1 cellular context compared by ENCODE assay signal in the genomic region with DNA sequence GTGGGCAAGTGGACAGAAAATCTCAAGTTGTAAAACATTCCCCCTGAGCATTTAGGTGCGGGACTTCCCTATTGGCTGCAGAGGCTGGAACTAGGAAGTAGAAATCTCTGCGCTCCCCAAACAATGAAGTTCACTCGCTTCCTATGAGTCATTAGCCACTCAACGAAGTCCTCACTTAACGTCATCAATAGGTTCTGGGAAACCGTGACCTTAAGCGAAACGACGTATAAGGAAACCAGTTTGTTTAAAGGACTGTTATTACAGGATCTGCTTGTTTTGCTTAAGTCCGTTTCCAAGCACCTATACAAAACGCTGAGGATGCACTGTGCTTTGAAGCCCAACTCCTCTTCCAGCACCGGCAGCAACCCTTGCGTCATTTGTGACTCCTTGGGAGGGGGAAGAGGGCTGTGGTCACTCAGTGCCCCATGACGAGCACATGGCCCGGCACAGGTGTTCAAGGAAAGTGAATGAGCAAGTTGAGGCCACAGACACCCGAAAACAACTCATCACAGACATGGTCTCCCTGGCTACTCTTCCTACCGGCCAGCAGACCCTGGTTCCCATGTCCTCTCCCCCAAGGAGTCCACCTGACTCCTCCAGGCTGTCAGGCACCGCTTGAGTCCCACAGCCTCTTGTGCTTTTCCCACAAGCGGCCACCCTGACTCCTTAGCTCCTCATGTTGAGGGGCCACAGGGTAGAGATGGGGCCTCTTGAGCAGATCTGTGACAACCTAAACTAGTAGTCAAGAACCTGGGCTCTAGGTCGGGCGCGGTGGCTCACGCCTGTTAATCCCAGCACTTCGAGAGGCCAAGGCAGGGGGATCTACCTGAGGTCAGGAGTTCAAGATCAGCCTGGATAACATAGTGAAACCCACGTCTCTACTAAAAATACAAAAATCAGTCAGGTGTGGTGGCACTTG.
TF ChIP-seq lines count a peak whose summit lies in the region.

No MANE protein-coding gene starts in this region.

TF ChIP-seq in HEK293, 187 proteins besides CTCF, POLR2A, EP300 and RAD21 (continued from another document and continues in another):
- TF ChIP-seq, protein P1, sequence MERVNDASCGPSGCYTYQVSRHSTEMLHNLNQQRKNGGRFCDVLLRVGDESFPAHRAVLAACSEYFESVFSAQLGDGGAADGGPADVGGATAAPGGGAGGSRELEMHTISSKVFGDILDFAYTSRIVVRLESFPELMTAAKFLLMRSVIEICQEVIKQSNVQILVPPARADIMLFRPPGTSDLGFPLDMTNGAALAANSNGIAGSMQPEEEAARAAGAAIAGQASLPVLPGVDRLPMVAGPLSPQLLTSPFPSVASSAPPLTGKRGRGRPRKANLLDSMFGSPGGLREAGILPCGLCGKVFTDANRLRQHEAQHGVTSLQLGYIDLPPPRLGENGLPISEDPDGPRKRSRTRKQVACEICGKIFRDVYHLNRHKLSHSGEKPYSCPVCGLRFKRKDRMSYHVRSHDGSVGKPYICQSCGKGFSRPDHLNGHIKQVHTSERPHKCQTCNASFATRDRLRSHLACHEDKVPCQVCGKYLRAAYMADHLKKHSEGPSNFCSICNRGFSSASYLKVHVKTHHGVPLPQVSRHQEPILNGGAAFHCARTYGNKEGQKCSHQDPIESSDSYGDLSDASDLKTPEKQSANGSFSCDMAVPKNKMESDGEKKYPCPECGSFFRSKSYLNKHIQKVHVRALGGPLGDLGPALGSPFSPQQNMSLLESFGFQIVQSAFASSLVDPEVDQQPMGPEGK (tag by site-specific recombination; IDR thresholded peaks at IDR 0.05), result peak; percentile 55
- no peak for TF ChIP-seq ZNF658 (tag by site-specific recombination; IDR thresholded peaks at IDR 0.05)
- no peak for TF ChIP-seq ZNF114 (tag by site-specific recombination; IDR thresholded peaks at IDR 0.05)
- no peak for TF ChIP-seq ZNF239 (tag by site-specific recombination; IDR thresholded peaks at IDR 0.05)
- TF ChIP-seq, protein P2, sequence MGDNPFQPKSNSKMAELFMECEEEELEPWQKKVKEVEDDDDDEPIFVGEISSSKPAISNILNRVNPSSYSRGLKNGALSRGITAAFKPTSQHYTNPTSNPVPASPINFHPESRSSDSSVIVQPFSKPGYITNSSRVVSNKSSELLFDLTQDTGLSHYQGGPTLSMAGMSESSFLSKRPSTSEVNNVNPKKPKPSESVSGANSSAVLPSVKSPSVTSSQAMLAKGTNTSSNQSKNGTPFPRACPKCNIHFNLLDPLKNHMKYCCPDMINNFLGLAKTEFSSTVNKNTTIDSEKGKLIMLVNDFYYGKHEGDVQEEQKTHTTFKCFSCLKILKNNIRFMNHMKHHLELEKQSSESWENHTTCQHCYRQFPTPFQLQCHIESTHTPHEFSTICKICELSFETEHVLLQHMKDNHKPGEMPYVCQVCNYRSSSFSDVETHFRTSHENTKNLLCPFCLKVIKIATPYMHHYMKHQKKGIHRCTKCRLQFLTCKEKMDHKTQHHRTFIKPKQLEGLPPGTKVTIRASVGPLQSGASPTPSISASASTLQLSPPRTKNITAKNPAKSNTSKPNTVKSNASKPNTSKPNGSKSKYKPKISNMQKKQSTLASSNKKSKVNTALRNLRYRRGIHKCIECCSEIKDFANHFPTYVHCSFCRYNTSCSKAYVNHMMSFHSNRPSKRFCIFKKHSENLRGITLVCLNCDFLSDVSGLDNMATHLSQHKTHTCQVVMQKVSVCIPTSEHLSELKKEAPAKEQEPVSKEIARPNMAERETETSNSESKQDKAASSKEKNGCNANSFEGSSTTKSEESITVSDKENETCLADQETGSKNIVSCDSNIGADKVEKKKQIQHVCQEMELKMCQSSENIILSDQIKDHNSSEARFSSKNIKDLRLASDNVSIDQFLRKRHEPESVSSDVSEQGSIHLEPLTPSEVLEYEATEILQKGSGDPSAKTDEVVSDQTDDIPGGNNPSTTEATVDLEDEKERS (tag by site-specific recombination; IDR thresholded peaks at IDR 0.05), result no peak
- TF ChIP-seq ZNF549 (tag by site-specific recombination; IDR thresholded peaks at IDR 0.05), result no peak
- TF ChIP-seq GFI1B (tag by site-specific recombination; IDR thresholded peaks at IDR 0.05), result peak; percentile 92
- TF ChIP-seq, protein P3, sequence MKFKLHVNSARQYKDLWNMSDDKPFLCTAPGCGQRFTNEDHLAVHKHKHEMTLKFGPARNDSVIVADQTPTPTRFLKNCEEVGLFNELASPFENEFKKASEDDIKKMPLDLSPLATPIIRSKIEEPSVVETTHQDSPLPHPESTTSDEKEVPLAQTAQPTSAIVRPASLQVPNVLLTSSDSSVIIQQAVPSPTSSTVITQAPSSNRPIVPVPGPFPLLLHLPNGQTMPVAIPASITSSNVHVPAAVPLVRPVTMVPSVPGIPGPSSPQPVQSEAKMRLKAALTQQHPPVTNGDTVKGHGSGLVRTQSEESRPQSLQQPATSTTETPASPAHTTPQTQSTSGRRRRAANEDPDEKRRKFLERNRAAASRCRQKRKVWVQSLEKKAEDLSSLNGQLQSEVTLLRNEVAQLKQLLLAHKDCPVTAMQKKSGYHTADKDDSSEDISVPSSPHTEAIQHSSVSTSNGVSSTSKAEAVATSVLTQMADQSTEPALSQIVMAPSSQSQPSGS (tag by site-specific recombination; IDR thresholded peaks at IDR 0.05; ENCODE audit: low read depth), result peak; percentile 78
- TF ChIP-seq RBAK (tag by site-specific recombination; IDR thresholded peaks at IDR 0.05), result no peak
- TF ChIP-seq KLF8 (tag by site-specific recombination; IDR thresholded peaks at IDR 0.05), result peak; percentile 70
- TF ChIP-seq ELK4 (IDR thresholded peaks at IDR 0.05; ENCODE audit: borderline replicate concordance, low read depth, low read length), result no peak
- TF ChIP-seq ZNF76 (tag by site-specific recombination; IDR thresholded peaks at IDR 0.05; ENCODE audit: borderline replicate concordance, low read depth), result peak; percentile 62; the same call in 1 of the 2 replicates
- TF ChIP-seq SP2 (tag by site-specific recombination; IDR thresholded peaks at IDR 0.05), result peak; percentile 46
- peak; percentile 41; the same call in 1 of the 2 replicates for TF ChIP-seq ZNF394 (tag by site-specific recombination; IDR thresholded peaks at IDR 0.05; ENCODE audit: borderline replicate concordance)
- TF ChIP-seq ZNF561 (tag by site-specific recombination; IDR thresholded peaks at IDR 0.05; ENCODE audit: borderline replicate concordance), result no peak
- TF ChIP-seq FEZF1 (tag by site-specific recombination; IDR thresholded peaks at IDR 0.05), result no peak; the same call in 1 of the 2 replicates
- TF ChIP-seq, protein P4, sequence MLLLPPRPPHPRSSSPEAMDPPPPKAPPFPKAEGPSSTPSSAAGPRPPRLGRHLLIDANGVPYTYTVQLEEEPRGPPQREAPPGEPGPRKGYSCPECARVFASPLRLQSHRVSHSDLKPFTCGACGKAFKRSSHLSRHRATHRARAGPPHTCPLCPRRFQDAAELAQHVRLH (tag by site-specific recombination; IDR thresholded peaks at IDR 0.05), result no peak
- TF ChIP-seq ZNF211 (tag by site-specific recombination; IDR thresholded peaks at IDR 0.05; ENCODE audit: low read depth), result no peak
- TF ChIP-seq ZNF324 (tag by site-specific recombination; IDR thresholded peaks at IDR 0.05), result peak; percentile 73
- no peak; the same call in 1 of the 2 replicates for TF ChIP-seq ZNF2 (tag by site-specific recombination; IDR thresholded peaks at IDR 0.05)
- no peak for TF ChIP-seq GLI2 (tag by site-specific recombination; IDR thresholded peaks at IDR 0.05; ENCODE audit: borderline replicate concordance, low read depth)
- TF ChIP-seq, protein P5, sequence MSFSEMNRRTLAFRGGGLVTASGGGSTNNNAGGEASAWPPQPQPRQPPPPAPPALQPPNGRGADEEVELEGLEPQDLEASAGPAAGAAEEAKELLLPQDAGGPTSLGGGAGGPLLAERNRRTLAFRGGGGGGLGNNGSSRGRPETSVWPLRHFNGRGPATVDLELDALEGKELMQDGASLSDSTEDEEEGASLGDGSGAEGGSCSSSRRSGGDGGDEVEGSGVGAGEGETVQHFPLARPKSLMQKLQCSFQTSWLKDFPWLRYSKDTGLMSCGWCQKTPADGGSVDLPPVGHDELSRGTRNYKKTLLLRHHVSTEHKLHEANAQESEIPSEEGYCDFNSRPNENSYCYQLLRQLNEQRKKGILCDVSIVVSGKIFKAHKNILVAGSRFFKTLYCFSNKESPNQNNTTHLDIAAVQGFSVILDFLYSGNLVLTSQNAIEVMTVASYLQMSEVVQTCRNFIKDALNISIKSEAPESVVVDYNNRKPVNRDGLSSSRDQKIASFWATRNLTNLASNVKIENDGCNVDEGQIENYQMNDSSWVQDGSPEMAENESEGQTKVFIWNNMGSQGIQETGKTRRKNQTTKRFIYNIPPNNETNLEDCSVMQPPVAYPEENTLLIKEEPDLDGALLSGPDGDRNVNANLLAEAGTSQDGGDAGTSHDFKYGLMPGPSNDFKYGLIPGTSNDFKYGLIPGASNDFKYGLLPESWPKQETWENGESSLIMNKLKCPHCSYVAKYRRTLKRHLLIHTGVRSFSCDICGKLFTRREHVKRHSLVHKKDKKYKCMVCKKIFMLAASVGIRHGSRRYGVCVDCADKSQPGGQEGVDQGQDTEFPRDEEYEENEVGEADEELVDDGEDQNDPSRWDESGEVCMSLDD (tag by site-specific recombination; IDR thresholded peaks at IDR 0.05), result no peak; the same call in none of the 2 replicates
- no peak for TF ChIP-seq ZNF426 (tag by site-specific recombination; IDR thresholded peaks at IDR 0.05)
- TF ChIP-seq ZBTB48 (tag by site-specific recombination; IDR thresholded peaks at IDR 0.05), result 0 out of 2 replicates have a peak, but pooled peaks have one; percentile 11
- peak; percentile 97 for TF ChIP-seq ZFP37 (tag by site-specific recombination; IDR thresholded peaks at IDR 0.05)
- TF ChIP-seq BCL11B (tag by site-specific recombination; IDR thresholded peaks at IDR 0.05; ENCODE audit: low read depth), result no peak
- TF ChIP-seq, protein P6, sequence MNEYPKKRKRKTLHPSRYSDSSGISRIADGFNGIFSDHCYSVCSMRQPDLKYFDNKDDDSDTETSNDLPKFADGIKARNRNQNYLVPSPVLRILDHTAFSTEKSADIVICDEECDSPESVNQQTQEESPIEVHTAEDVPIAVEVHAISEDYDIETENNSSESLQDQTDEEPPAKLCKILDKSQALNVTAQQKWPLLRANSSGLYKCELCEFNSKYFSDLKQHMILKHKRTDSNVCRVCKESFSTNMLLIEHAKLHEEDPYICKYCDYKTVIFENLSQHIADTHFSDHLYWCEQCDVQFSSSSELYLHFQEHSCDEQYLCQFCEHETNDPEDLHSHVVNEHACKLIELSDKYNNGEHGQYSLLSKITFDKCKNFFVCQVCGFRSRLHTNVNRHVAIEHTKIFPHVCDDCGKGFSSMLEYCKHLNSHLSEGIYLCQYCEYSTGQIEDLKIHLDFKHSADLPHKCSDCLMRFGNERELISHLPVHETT (tag by site-specific recombination; IDR thresholded peaks at IDR 0.05), result peak; percentile 82
- peak; percentile 36 for TF ChIP-seq ZNF335 (tag by site-specific recombination; conservative IDR thresholded peaks at IDR 0.05)
- TF ChIP-seq ZNF777 (tag by site-specific recombination; IDR thresholded peaks at IDR 0.05; ENCODE audit: borderline replicate concordance), result no peak
- no peak for TF ChIP-seq ZFP41 (tag by site-specific recombination; IDR thresholded peaks at IDR 0.05; ENCODE audit: borderline replicate concordance)
- TF ChIP-seq, protein P7, sequence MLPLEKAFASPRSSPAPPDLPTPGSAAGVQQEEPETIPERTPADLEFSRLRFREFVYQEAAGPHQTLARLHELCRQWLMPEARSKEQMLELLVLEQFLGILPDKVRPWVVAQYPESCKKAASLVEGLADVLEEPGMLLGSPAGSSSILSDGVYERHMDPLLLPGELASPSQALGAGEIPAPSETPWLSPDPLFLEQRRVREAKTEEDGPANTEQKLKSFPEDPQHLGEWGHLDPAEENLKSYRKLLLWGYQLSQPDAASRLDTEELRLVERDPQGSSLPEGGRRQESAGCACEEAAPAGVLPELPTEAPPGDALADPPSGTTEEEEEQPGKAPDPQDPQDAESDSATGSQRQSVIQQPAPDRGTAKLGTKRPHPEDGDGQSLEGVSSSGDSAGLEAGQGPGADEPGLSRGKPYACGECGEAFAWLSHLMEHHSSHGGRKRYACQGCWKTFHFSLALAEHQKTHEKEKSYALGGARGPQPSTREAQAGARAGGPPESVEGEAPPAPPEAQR (tag by site-specific recombination; IDR thresholded peaks at IDR 0.05), result no peak
- TF ChIP-seq ZNF596 (tag by site-specific recombination; IDR thresholded peaks at IDR 0.05), result no peak
- no peak for TF ChIP-seq ZNF37A (tag by site-specific recombination; IDR thresholded peaks at IDR 0.05)
- no peak for TF ChIP-seq ZNF621 (tag by site-specific recombination; IDR thresholded peaks at IDR 0.05)
- TF ChIP-seq INSM2 (tag by site-specific recombination; IDR thresholded peaks at IDR 0.05), result peak; percentile 56
- TF ChIP-seq ZNF10 (tag by site-specific recombination; IDR thresholded peaks at IDR 0.05), result peak; percentile 71
- no peak for TF ChIP-seq ZNF175 (tag by site-specific recombination; IDR thresholded peaks at IDR 0.05)
- no peak for TF ChIP-seq ZNF138 (tag by site-specific recombination; IDR thresholded peaks at IDR 0.05; ENCODE audit: borderline replicate concordance)
- TF ChIP-seq ZNF146 (tag by site-specific recombination; IDR thresholded peaks at IDR 0.05), result no peak
- TF ChIP-seq ZNF571 (tag by site-specific recombination; IDR thresholded peaks at IDR 0.05), result no peak
- no peak for TF ChIP-seq ZNF311 (tag by site-specific recombination; IDR thresholded peaks at IDR 0.05; ENCODE audit: borderline replicate concordance)
- TF ChIP-seq ZNF707 (tag by site-specific recombination; IDR thresholded peaks at IDR 0.05), result no peak
